In genomic region chr17:36602030-36602737, GRCh38 we compare ENCODE assay signal across 8 cellular contexts. TPM values are rescaled to one million over a fixed set of nuclear protein-coding genes. Genes with fewer than 3 reads are reported as not detected.
A peak's percentile ranks its signal among the peaks of the same experiment; 100 is the strongest.
DNase-seq lines count a peak whose midpoint lies in the region; ATAC-seq and TF ChIP-seq lines count a peak whose summit lies in the region.

No MANE protein-coding gene starts in this region.

- H3K4me2 ChIP-seq in GM23338 (peak overlapping the region; percentile 91), mesenchymal stem cell (ENCODE audit: low read length, poor library complexity, severe bottlenecking) (peak overlapping the region; percentile 67)

- H3F3A ChIP-seq in GM23338 (replicated peaks; ENCODE audit: low read depth) = peaks cover 15% of the 10 kb centered on the region

- H3K14ac ChIP-seq in mesenchymal stem cell (ENCODE audit: low read length in 2 of 2) = peak overlapping the region in 1 of 2 experiments; percentile 36

- peaks cover 25% of the 10 kb centered on the region for H3K4me1 Mint-ChIP-seq in GM23338

- 3% methylated on average over 38 of the region's 38 CpGs for WGBS in mesenchymal stem cell
- WGBS in tibial nerve, 2 donors = 6 to 8% methylated on average over 20 to 22 of the region's 38 CpGs

- peak overlapping the region; percentile 14 to 55 for H3K18ac ChIP-seq in mesenchymal stem cell (ENCODE audit: low read depth in 1 of 2, low read length in 2 of 2)

- H3K27ac Mint-ChIP-seq in GM23338 = 0 out of 2 replicates have a peak overlapping the region, but pooled peaks have one; percentile 30

- H3K4me3 ChIP-seq in GM23338 = peak overlapping the region; percentile 92
- peak overlapping the region; percentile 87 to 98 for H3K4me3 ChIP-seq in mesenchymal stem cell (ENCODE audit: insufficient read depth in 1 of 2, low read depth in 1 of 2, low read length in 2 of 2)
- H3K4me3 ChIP-seq in tibial nerve = peak overlapping the region; percentile 59 to 99 (median 95)

- H3K9ac ChIP-seq in mesenchymal stem cell (ENCODE audit: low read length) = peak overlapping the region; percentile 96

- peaks cover 39% of the 10 kb centered on the region for H3K79me2 ChIP-seq in GM23338 (replicated peaks; ENCODE audit: insufficient read depth)

- no peak overlapping the region for H2BK12ac ChIP-seq in mesenchymal stem cell (ENCODE audit: low read length in 2 of 2)

- peak overlapping the region; percentile 94 for H3K27ac ChIP-seq in C4-2B
- H3K27ac ChIP-seq in GM23338 (ENCODE audit: low read depth) = peak overlapping the region; percentile 86
- H3K27ac ChIP-seq in mesenchymal stem cell (ENCODE audit: low read length, poor library complexity, severe bottlenecking) = no peak overlapping the region
- peak overlapping the region in 2 of 4 donors; percentile 80 to 85 for H3K27ac ChIP-seq in tibial nerve

- H2BK5ac ChIP-seq in mesenchymal stem cell (ENCODE audit: low read depth, low read length, poor library complexity, severe bottlenecking) = no peak overlapping the region

- TF ChIP-seq CTCF in C4-2B (conservative IDR thresholded peaks at IDR 0.05) = no peak
- TF ChIP-seq CTCF in GM23338 (conservative IDR thresholded peaks at IDR 0.05; ENCODE audit: low read depth in 2 of 2) = no peak
- no peak for TF ChIP-seq CTCF in tibial nerve (IDR thresholded peaks at IDR 0.05)

- H3K9me3 ChIP-seq in mesenchymal stem cell (ENCODE audit: control insufficient read depth, low read length) = no peaks in the 10 kb centered on the region
- no peaks in the 10 kb centered on the region for H3K9me3 ChIP-seq in tibial nerve

- H4K91ac ChIP-seq in mesenchymal stem cell (ENCODE audit: low read length) = no peak overlapping the region

- H3K36me3 ChIP-seq in GM23338 (ENCODE audit: insufficient read depth) (no peaks in the 10 kb centered on the region), mesenchymal stem cell (ENCODE audit: control insufficient read depth in 1 of 2, insufficient read depth in 2 of 2, low read depth in 1 of 2, low read length in 2 of 2) (peaks cover 0 to 25% of the 10 kb centered on the region in 2 experiments), tibial nerve (peaks cover 0 to 1% (median 0%) of the 10 kb centered on the region in 3 donors)

- H3K36me3 Mint-ChIP-seq in GM23338 (ENCODE audit: low read depth) = peaks cover 35% of the 10 kb centered on the region

- no peaks in the 10 kb centered on the region for H3K9me3 Mint-ChIP-seq in GM23338

- H3K4ac ChIP-seq in mesenchymal stem cell (ENCODE audit: low read depth in 1 of 2, low read length in 2 of 2) = peak overlapping the region in 1 of 2 experiments; percentile 33

- no peak overlapping the region for H2BK120ac ChIP-seq in mesenchymal stem cell (ENCODE audit: low read depth, low read length)

- no peak for TF ChIP-seq POLR2A in tibial nerve (IDR thresholded peaks at IDR 0.05)

- no peak overlapping the region for H2BK15ac ChIP-seq in mesenchymal stem cell (ENCODE audit: low read depth, poor library complexity, severe bottlenecking)

- H3K23ac ChIP-seq in mesenchymal stem cell (ENCODE audit: low read length in 2 of 2) = no peak overlapping the region

- peak overlapping the region; percentile 94 for H2AFZ ChIP-seq in GM23338
- peak overlapping the region; percentile 98 for H2AFZ ChIP-seq in mesenchymal stem cell (ENCODE audit: low read depth, low read length)

- peaks cover 25% of the 10 kb centered on the region for H4K20me1 ChIP-seq in GM23338 (replicated peaks; ENCODE audit: insufficient read depth)

- H3K9me2 ChIP-seq in GM23338 (ENCODE audit: insufficient read depth) = no peaks in the 10 kb centered on the region

- H4K8ac ChIP-seq in mesenchymal stem cell (ENCODE audit: low read length) = peak overlapping the region; percentile 83

- DNase-seq in GM23338 (ENCODE audit: low spot score) = peak; percentile 46
- peak; percentile 39 for DNase-seq in RKO (ENCODE audit: low spot score)
- peak; percentile 27 for DNase-seq in dermis blood vessel endothelial cell
- no peak for DNase-seq in mesenchymal stem cell
- no peak for DNase-seq in tibial nerve (ENCODE audit: low spot score in 2 of 2)

- peak; percentile 14 for ATAC-seq in GM23338
- no peak for ATAC-seq in HG03095 (IDR thresholded peaks at IDR 0.05; ENCODE audit: unreplicated experiment)
- ATAC-seq in GM21717 (IDR thresholded peaks at IDR 0.05; ENCODE audit: unreplicated experiment) = no peak

- H2AK5ac ChIP-seq in mesenchymal stem cell (ENCODE audit: low read length, severe bottlenecking) = no peak overlapping the region

- peak overlapping the region; percentile 87 for H3K4me3 Mint-ChIP-seq in GM23338

- peaks cover 19% of the 10 kb centered on the region for H3K27me3 Mint-ChIP-seq in GM23338 (ENCODE audit: insufficient read depth, low read depth, poor library complexity)

- H3K4me1 ChIP-seq in GM23338 (ENCODE audit: insufficient read depth) (peaks cover 23% of the 10 kb centered on the region), mesenchymal stem cell (ENCODE audit: control insufficient read depth, insufficient read depth, low read depth, low read length) (peaks cover 14% of the 10 kb centered on the region), tibial nerve (peaks cover 0 to 35% (median 15%) of the 10 kb centered on the region in 4 donors)

- H3K27me3 ChIP-seq in GM23338 (ENCODE audit: insufficient read depth) = no peaks in the 10 kb centered on the region
- H3K27me3 ChIP-seq in mesenchymal stem cell (ENCODE audit: control insufficient read depth in 1 of 2, insufficient read depth in 1 of 2, low read length in 2 of 2) = no peaks in the 10 kb centered on the region
- H3K27me3 ChIP-seq in tibial nerve = no peaks in the 10 kb centered on the region

- peaks cover 28% of the 10 kb centered on the region for H3K79me1 ChIP-seq in mesenchymal stem cell (replicated peaks; ENCODE audit: low read length, poor library complexity, severe bottlenecking)

- TF ChIP-seq EP300 in tibial nerve (IDR thresholded peaks at IDR 0.05) = no peak

TF ChIP-seq in GM23338, 12 proteins besides CTCF, POLR2A, EP300 and RAD21 (continues in another document):
- no peak for TF ChIP-seq ZNF331 (CRISPR knock-in tag; IDR thresholded peaks at IDR 0.05; ENCODE audit: low read depth)
- TF ChIP-seq NANOG (IDR thresholded peaks at IDR 0.05; ENCODE audit: borderline replicate concordance) = no peak
- TF ChIP-seq JUNB (IDR thresholded peaks at IDR 0.05; ENCODE audit: unreplicated experiment) = no peak

RNA-seq across cellular contexts. Expression of gene MRM1, which starts 0.8 kb away (rescaled TPM):
- 20.4 and 22.9 TPM in 2 replicates for total RNA-seq in GM23338 (2014; rRNA removed; shearing (Covaris generic))
- 7.6 and 8.4 TPM in 2 replicates for polyA plus RNA-seq in GM23338 (2016; fragmentation: Nextera tagmentation; extraction: Ambion mirVana)
- total RNA-seq in dermis blood vessel endothelial cell = 6.6 and 6.7 TPM in 2 replicates
- polyA plus RNA-seq in mesenchymal stem cell (2013, experiment 1 of 2) = 1.3 TPM
- 1.2 TPM for polyA plus RNA-seq in mesenchymal stem cell (2013, experiment 2 of 2)
- 10 to 100 TPM in 3 of 4 donors, 1 to 10 TPM in 1; 9.8 to 14.2 (median 11.5) TPM for total RNA-seq in tibial nerve

RNA-seq across cellular contexts. Expression of gene DHRS11, which starts 10.5 kb away (rescaled TPM):
- total RNA-seq in GM23338 (2014; rRNA removed; shearing (Covaris generic)) = 36.7 and 39.6 TPM in 2 replicates
- polyA plus RNA-seq in GM23338 (2016; fragmentation: Nextera tagmentation; extraction: Ambion mirVana) = 20.4 and 23.4 TPM in 2 replicates
- total RNA-seq in dermis blood vessel endothelial cell = 9.2 and 12.1 TPM in 2 replicates
- 2.6 TPM for polyA plus RNA-seq in mesenchymal stem cell (2013, experiment 1 of 2)
- polyA plus RNA-seq in mesenchymal stem cell (2013, experiment 2 of 2) = 2.4 TPM
- 10 to 100 TPM in 1 of 4 donors, 1 to 10 TPM in 2, under 1 TPM in 1; 0.78 to 14.7 (median 6.9) TPM for total RNA-seq in tibial nerve

RNA-seq across cellular contexts. Expression of gene GGNBP2, which starts 57.5 kb away (rescaled TPM):
- 37.9 and 41.2 TPM in 2 replicates for total RNA-seq in GM23338 (2014; rRNA removed; shearing (Covaris generic))
- polyA plus RNA-seq in GM23338 (2016; fragmentation: Nextera tagmentation; extraction: Ambion mirVana) = 32.0 and 40.7 TPM in 2 replicates
- 45.6 and 48.1 TPM in 2 replicates for total RNA-seq in dermis blood vessel endothelial cell
- polyA plus RNA-seq in mesenchymal stem cell (2013, experiment 1 of 2) = 66.8 TPM
- 68.1 TPM for polyA plus RNA-seq in mesenchymal stem cell (2013, experiment 2 of 2)
- total RNA-seq in tibial nerve = 100 to 1,000 TPM in 1 of 4 donors, 10 to 100 TPM in 3; 53.6 to 107 (median 79.4) TPM

Comparison
In these comparisons a context has a peak if more than half of its experiments do, and no peak if none do; other contexts are left out.
1. DNase-seq: peak in GM23338 (single experiment), RKO (single experiment) and dermis blood vessel endothelial cell (single experiment); none in mesenchymal stem cell (single experiment) and tibial nerve (0 of 2).
2. Peak in every context shown above with its lines, with median percentiles within 50 percentile points of each other: H3K4me3 ChIP-seq.